Comparison of ENCODE assay signal across 13 cellular contexts in genomic region chr4:186643501-186644315, GRCh38.
DNase-seq lines count a peak whose midpoint lies in the region; ATAC-seq, FAIRE-seq and TF ChIP-seq lines count a peak whose summit lies in the region.
"Had no signal": no experiment of that assay in that cellular context is flagged by ENCODE, and none has a peak within 500 bp of the region (broad histone marks: within the 10 kb centered on the region; RNA-seq: fewer than 3 reads in every experiment).

No MANE protein-coding gene starts in this region.

- intact Hi-C loops in kidney (cut with DNase I), result no loop called here

- H3K27ac ChIP-seq in kidney (ENCODE audit: low read depth in 2 of 2, low read length in 2 of 2), result peak overlapping the region; percentile 9 to 12

- DNase-seq in AG08395 (ENCODE audit: low spot score), result peak; percentile 29
- peak; percentile 11 for DNase-seq in HuH-7.5 (ENCODE audit: low spot score)
- DNase-seq in amniotic stem cell (lab: John Stamatoyannopoulos, UW), result peak; percentile 16
- no peak for DNase-seq in kidney
- DNase-seq in SKM-1 treated with dmso at 0.1 percent for 144 hours (lab: John Stamatoyannopoulos, UW; ENCODE audit: unreplicated experiment), result no peak
- DNase-seq: C1 segment of cervical spinal cord; effector CD8-positive, alpha-beta T cell; NCI-H345; stimulated activated naive CD8-positive, alpha-beta T cell treated with anti-CD3 and anti-CD28 coated beads, Interleukin-15, amount 100 ng/mL, for 72 hours had no signal

- H3K4me3 ChIP-seq in kidney (ENCODE audit: low read length in 2 of 2), result peak overlapping the region; percentile 9 to 24

- peak; percentile 96 for FAIRE-seq in kidney (lab: Jason Lieb, UNC)
- FAIRE-seq: H1 had no signal

- peaks cover 4 to 13% of the 10 kb centered on the region in 2 donors for H3K4me1 ChIP-seq in kidney (ENCODE audit: control insufficient read depth in 1 of 2, insufficient read depth in 1 of 2, low read depth in 1 of 2, low read length in 2 of 2)

- no peaks in the 10 kb centered on the region for H3K36me3 ChIP-seq in kidney (ENCODE audit: control insufficient read depth in 1 of 2, insufficient read depth in 2 of 2, low read length in 2 of 2)

- ATAC-seq in GM21528 (IDR thresholded peaks at IDR 0.05; ENCODE audit: low FRiP score, unreplicated experiment) (no peak), HG02870 (IDR thresholded peaks at IDR 0.05; ENCODE audit: unreplicated experiment) (no peak), HG03378 (IDR thresholded peaks at IDR 0.05; ENCODE audit: unreplicated experiment) (no peak)
- ATAC-seq: stimulated activated naive CD8-positive, alpha-beta T cell treated with anti-CD3 and anti-CD28 coated beads, Interleukin-15, amount 100 ng/mL, for 72 hours had no signal

- no peak for TF ChIP-seq CTCF in kidney (IDR thresholded peaks at IDR 0.05; ENCODE audit: borderline replicate concordance, extremely low read depth, insufficient read depth)

- peak overlapping the region in 1 of 2 donors; percentile 29 for H3K9ac ChIP-seq in kidney (ENCODE audit: low read length in 2 of 2)

- no peaks in the 10 kb centered on the region for H3K9me3 ChIP-seq in kidney (ENCODE audit: control insufficient read depth in 1 of 2, low read length in 2 of 2)

Comparison
In these comparisons a context has a peak if more than half of its experiments do, and no peak if none do; other contexts are left out.
1. DNase-seq: peak in AG08395 (single experiment), HuH-7.5 (single experiment) and amniotic stem cell (single experiment); none in kidney (single experiment) and SKM-1 treated with dmso at 0.1 percent for 144 hours (single experiment).